In the genomic region with DNA sequence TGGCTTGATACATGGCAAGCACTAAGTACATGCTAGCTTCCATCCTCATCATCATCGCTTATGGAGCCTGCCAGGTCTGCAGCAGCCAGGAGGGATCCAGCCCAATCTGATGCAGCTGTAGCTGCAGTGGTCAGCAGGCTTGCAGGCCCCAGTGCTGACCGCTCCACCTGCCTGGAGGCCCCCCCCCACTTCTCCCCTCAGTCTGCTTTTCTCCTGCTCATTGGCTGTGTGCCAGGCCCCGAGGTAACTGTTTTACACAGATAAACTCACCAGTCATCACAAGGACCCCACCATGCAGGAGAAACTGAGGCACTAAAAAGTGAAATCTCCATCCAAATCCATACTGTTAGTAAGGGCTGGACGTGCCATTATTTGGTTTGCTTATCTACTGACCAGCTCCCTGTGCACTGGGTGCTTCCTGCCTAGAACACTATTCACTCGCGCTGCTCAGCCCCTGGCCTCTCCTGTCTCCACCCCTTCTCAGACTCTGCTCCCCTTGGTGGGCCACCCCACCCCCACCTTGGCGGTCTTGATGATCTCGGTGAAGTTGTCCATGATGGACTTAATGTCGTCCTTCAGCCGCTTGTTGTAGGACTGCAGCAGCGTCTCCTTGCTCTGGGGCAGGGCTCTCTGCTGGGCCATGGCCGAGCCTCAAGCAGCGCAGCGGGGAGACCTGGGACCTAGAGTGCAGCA, we compare ENCODE assay signal across 8 cellular contexts. TPM values are rescaled to one million over a fixed set of nuclear protein-coding genes. Genes with fewer than 3 reads are reported as not detected.
A peak's percentile ranks its signal among the peaks of the same experiment; 100 is the strongest.
DNase-seq lines count a peak whose midpoint lies in the region; ATAC-seq, FAIRE-seq and TF ChIP-seq lines count a peak whose summit lies in the region.

No MANE protein-coding gene starts in this region.

- H3K27me3 Mint-ChIP-seq in activated T-cell treated with anti-CD3 and anti-CD28 coated beads, Interleukin-2, amount 50 U/mL, for 72 hours (ENCODE audit: low read depth): no peaks in the 10 kb centered on the region

- H3K27ac ChIP-seq in kidney (ENCODE audit: low read depth in 2 of 2, low read length in 2 of 2) (no peak overlapping the region), tibial artery (peak overlapping the region; percentile 85)

- ATAC-seq in activated T-cell treated with anti-CD3 and anti-CD28 coated beads, Interleukin-2, amount 50 U/mL, for 72 hours (replicated peaks in 1 of 2): no peak
- no peak for ATAC-seq in activated naive CD4-positive, alpha-beta T cell treated with anti-CD3 and anti-CD28 coated beads, Interleukin-2, amount 50 U/mL, for 72 hours
- ATAC-seq in HG03175 (IDR thresholded peaks at IDR 0.05; ENCODE audit: unreplicated experiment): no peak

- H3K36me3 ChIP-seq in kidney (ENCODE audit: control insufficient read depth in 1 of 2, insufficient read depth in 2 of 2, low read length in 2 of 2) (peaks cover 23 to 43% of the 10 kb centered on the region in 2 donors), tibial artery (peaks cover 47 to 69% (median 64%) of the 10 kb centered on the region in 3 donors)

- H3K4me1 ChIP-seq in kidney (ENCODE audit: control insufficient read depth in 1 of 2, insufficient read depth in 1 of 2, low read depth in 1 of 2, low read length in 2 of 2) (peaks cover 5 to 19% of the 10 kb centered on the region in 2 donors), tibial artery (peaks cover 0 to 36% (median 25%) of the 10 kb centered on the region in 4 donors)

- no peak for FAIRE-seq in kidney (lab: Jason Lieb, UNC)

- intact Hi-C loops in kidney (cut with DNase I) (no loop called here), tibial artery (cut with DNase I; ENCODE audit: low total_unique reads) (no loop called here)

- H3K9ac ChIP-seq in kidney (ENCODE audit: low read length in 2 of 2): peak overlapping the region in 1 of 2 donors; percentile 77

- H3K9me3 ChIP-seq in kidney (ENCODE audit: control insufficient read depth in 1 of 2, low read length in 2 of 2): no peaks in the 10 kb centered on the region
- no peaks in the 10 kb centered on the region for H3K9me3 ChIP-seq in tibial artery

- no peaks in the 10 kb centered on the region for H3K27me3 ChIP-seq in tibial artery

- peak overlapping the region; percentile 98 to 100 for H3K4me3 Mint-ChIP-seq in activated T-cell treated with anti-CD3 and anti-CD28 coated beads, Interleukin-2, amount 50 U/mL, for 72 hours

- H3K4me3 ChIP-seq in kidney (ENCODE audit: low read length in 2 of 2): peak overlapping the region in 1 of 2 donors; percentile 99
- H3K4me3 ChIP-seq in tibial artery: peak overlapping the region; percentile 80 to 82

- H3K36me3 Mint-ChIP-seq in activated T-cell treated with anti-CD3 and anti-CD28 coated beads, Interleukin-2, amount 50 U/mL, for 72 hours (ENCODE audit: insufficient read depth in 2 of 2): peaks cover 20 to 34% of the 10 kb centered on the region in 2 donors
- peaks cover 32 to 39% of the 10 kb centered on the region in 2 donors for H3K36me3 Mint-ChIP-seq in activated naive CD4-positive, alpha-beta T cell treated with anti-CD3 and anti-CD28 coated beads, Interleukin-2, amount 50 U/mL, for 72 hours

- peak overlapping the region; percentile 74 for H3K27ac Mint-ChIP-seq in activated T-cell treated with anti-CD3 and anti-CD28 coated beads, Interleukin-2, amount 50 U/mL, for 72 hours
- peak overlapping the region; percentile 98 for H3K27ac Mint-ChIP-seq in activated naive CD4-positive, alpha-beta T cell treated with anti-CD3 and anti-CD28 coated beads, Interleukin-2, amount 50 U/mL, for 72 hours

- peaks cover 54% of the 10 kb centered on the region for H3K4me1 Mint-ChIP-seq in activated T-cell treated with anti-CD3 and anti-CD28 coated beads, Interleukin-2, amount 50 U/mL, for 72 hours (ENCODE audit: low read depth)

- H3K9me3 Mint-ChIP-seq in activated T-cell treated with anti-CD3 and anti-CD28 coated beads, Interleukin-2, amount 50 U/mL, for 72 hours: no peaks in the 10 kb centered on the region
- H3K9me3 Mint-ChIP-seq in activated naive CD4-positive, alpha-beta T cell treated with anti-CD3 and anti-CD28 coated beads, Interleukin-2, amount 50 U/mL, for 72 hours: no peaks in the 10 kb centered on the region

- TF ChIP-seq CTCF in kidney (IDR thresholded peaks at IDR 0.05; ENCODE audit: borderline replicate concordance, extremely low read depth, insufficient read depth): no peak
- no peak for TF ChIP-seq CTCF in tibial artery (IDR thresholded peaks at IDR 0.05)

- no peak for DNase-seq in activated T-cell treated with anti-CD3 and anti-CD28 coated beads, Interleukin-2, amount 50 U/mL, for 72 hours
- DNase-seq in activated T-cell treated with anti-CD3 and anti-CD28 coated beads for 4 hours (no peak), kidney (peak; percentile 75), tibial artery (no peak), dedifferentiated amniotic fluid mesenchymal stem cell (ENCODE audit: extremely low spot score) (no peak), amygdala (lab: John Stamatoyannopoulos, UW) (no peak)
- DNase-seq in activated naive CD4-positive, alpha-beta T cell treated with anti-CD3 and anti-CD28 coated beads, Interleukin-2, amount 50 U/mL, for 72 hours (ENCODE audit: low spot score in 2 of 2): no peak

RNA-seq across cellular contexts. Expression of a gene that starts 1.8 kb away (rescaled TPM):
- total RNA-seq in activated T-cell treated with anti-CD3 and anti-CD28 coated beads, Interleukin-2, amount 50 U/mL, for 72 hours: 10 to 100 TPM; 27.4 to 31.5 TPM
- total RNA-seq in activated naive CD4-positive, alpha-beta T cell treated with anti-CD3 and anti-CD28 coated beads, Interleukin-2, amount 50 U/mL, for 72 hours: 10 to 100 TPM; 27.7 to 29.4 TPM
- total RNA-seq in kidney: 32.7 TPM
- polyA plus RNA-seq in kidney (ENCODE audit: insufficient read depth, low read depth, low replicate concordance): 24.6 TPM

RNA-seq across cellular contexts. Expression of a gene that starts 1.9 kb away (rescaled TPM):
- 1,000 to 10,000 TPM; 2,529 to 2,856 TPM for total RNA-seq in activated T-cell treated with anti-CD3 and anti-CD28 coated beads, Interleukin-2, amount 50 U/mL, for 72 hours
- 1,000 to 10,000 TPM; 3,254 to 3,908 TPM for total RNA-seq in activated naive CD4-positive, alpha-beta T cell treated with anti-CD3 and anti-CD28 coated beads, Interleukin-2, amount 50 U/mL, for 72 hours
- 1,502 TPM for total RNA-seq in kidney
- polyA plus RNA-seq in kidney (ENCODE audit: insufficient read depth, low read depth, low replicate concordance): 2,097 TPM

RNA-seq across cellular contexts. Expression of a gene that starts 10.1 kb away (rescaled TPM):
- total RNA-seq in activated T-cell treated with anti-CD3 and anti-CD28 coated beads, Interleukin-2, amount 50 U/mL, for 72 hours: 10 to 100 TPM; 32.7 to 33.4 TPM
- 10 to 100 TPM; 20.2 to 24.9 TPM for total RNA-seq in activated naive CD4-positive, alpha-beta T cell treated with anti-CD3 and anti-CD28 coated beads, Interleukin-2, amount 50 U/mL, for 72 hours
- 45.0 TPM for total RNA-seq in kidney
- 165 TPM for polyA plus RNA-seq in kidney (ENCODE audit: insufficient read depth, low read depth, low replicate concordance)

RNA-seq across cellular contexts. Expression of a gene that starts 10.2 kb away (rescaled TPM):
- total RNA-seq in activated T-cell treated with anti-CD3 and anti-CD28 coated beads, Interleukin-2, amount 50 U/mL, for 72 hours: 10 to 100 TPM; 13.7 to 14.0 TPM
- 10 to 100 TPM; 10.7 to 22.0 TPM for total RNA-seq in activated naive CD4-positive, alpha-beta T cell treated with anti-CD3 and anti-CD28 coated beads, Interleukin-2, amount 50 U/mL, for 72 hours
- total RNA-seq in kidney: 17.3 TPM
- polyA plus RNA-seq in kidney (ENCODE audit: insufficient read depth, low read depth, low replicate concordance): 16.8 TPM

RNA-seq across cellular contexts. Expression of a gene that starts 10.2 kb away (rescaled TPM):
- 10 to 100 TPM; 14.7 to 19.9 TPM for total RNA-seq in activated T-cell treated with anti-CD3 and anti-CD28 coated beads, Interleukin-2, amount 50 U/mL, for 72 hours
- total RNA-seq in activated naive CD4-positive, alpha-beta T cell treated with anti-CD3 and anti-CD28 coated beads, Interleukin-2, amount 50 U/mL, for 72 hours: 10 to 100 TPM in 1 of 2 donors, 1 to 10 TPM in 1; 10.0 to 12.9 TPM
- total RNA-seq in kidney: 23.5 TPM
- 61.2 TPM for polyA plus RNA-seq in kidney (ENCODE audit: insufficient read depth, low read depth, low replicate concordance)

Comparison
In these comparisons a context has a peak if more than half of its experiments do, and no peak if none do; other contexts are left out.
1. H3K27ac ChIP-seq: peak in tibial artery (2 of 2); none in kidney (0 of 2).